Comparison of ENCODE assay signal across 19 cellular contexts in the genomic region with DNA sequence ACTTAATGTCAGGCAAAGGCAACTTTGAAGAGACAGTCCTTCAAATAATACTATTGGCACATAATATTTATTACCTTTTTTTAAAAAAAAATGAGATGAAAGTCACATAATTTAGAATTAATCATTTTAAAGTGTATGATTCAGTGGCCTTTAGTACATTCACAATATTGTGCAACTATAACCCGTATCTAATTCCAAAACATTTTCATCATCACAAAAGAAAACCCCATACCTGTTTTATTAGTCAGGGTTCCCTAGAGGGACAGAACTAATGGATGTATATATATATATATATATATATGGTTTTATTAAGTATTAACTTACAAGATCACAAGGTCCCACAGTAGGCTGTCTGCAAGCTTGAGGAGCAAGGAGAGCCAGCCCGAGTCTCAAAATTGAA.
"Had no signal": no experiment of that assay in that cellular context is flagged by ENCODE, and none has a peak within 500 bp of the region (broad histone marks: within the 10 kb centered on the region; RNA-seq: fewer than 3 reads in every experiment).

No MANE protein-coding gene starts in this region.

- ATAC-seq: activated CD4-positive, alpha-beta T cell treated with anti-CD3 and anti-CD28 coated beads for 36 hours; activated naive CD4-positive, alpha-beta T cell treated with anti-CD3 and anti-CD28 coated beads, Interleukin-2, amount 50 U/mL, for 72 hours; left lobe of liver; natural killer cell treated with Interleukin-12 subunit alpha and Interleukin-12 subunit beta and Interleukin-15 and Interleukin-18, amount 100 ng/mL, for 72 hours; sciatic nerve had no signal

- H2AFZ ChIP-seq: parathyroid adenoma had no signal

- H3K9me3 ChIP-seq: neutrophil had no signal

- H3K36me3 ChIP-seq: neutrophil had no signal

- H3K79me2 ChIP-seq: parathyroid adenoma had no signal

- H3K27ac ChIP-seq: coronary artery, neutrophil, parathyroid adenoma had no signal

- H3K4me3 ChIP-seq: coronary artery, lung had no signal

- DNase-seq: activated CD4-positive, alpha-beta T cell treated with anti-CD3 and anti-CD28 coated beads for 36 hours; activated CD4-positive, alpha-beta T cell treated with anti-CD3 and anti-CD28 coated beads, Interleukin-2, amount 50 U/mL, for 48 hours; activated gamma-delta T cell treated with Interleukin-2 at 50 U/mL for 16 hours; activated T-cell treated with anti-CD3 and anti-CD28 coated beads for 4 hours; amniotic stem cell; central memory CD4-positive, alpha-beta T cell; hypothalamus; kidney; stimulated activated CD4-positive, alpha-beta T cell treated with anti-CD3 and anti-CD28 coated beads, Interleukin-1b, Interleukin-23, amount 100 ng/mL, for 48 hours; stimulated activated CD8-positive, alpha-beta memory T cell treated with anti-CD3 and anti-CD28 coated beads, Interleukin-4, amount 100 ng/mL, for 48 hours; stimulated activated naive CD4-positive, alpha-beta T cell had no signal

- H3K27me3 ChIP-seq: neutrophil had no signal

- H3K9ac ChIP-seq: parathyroid adenoma had no signal

- H3K4me1 ChIP-seq: parathyroid adenoma had no signal
